In the genomic region with DNA sequence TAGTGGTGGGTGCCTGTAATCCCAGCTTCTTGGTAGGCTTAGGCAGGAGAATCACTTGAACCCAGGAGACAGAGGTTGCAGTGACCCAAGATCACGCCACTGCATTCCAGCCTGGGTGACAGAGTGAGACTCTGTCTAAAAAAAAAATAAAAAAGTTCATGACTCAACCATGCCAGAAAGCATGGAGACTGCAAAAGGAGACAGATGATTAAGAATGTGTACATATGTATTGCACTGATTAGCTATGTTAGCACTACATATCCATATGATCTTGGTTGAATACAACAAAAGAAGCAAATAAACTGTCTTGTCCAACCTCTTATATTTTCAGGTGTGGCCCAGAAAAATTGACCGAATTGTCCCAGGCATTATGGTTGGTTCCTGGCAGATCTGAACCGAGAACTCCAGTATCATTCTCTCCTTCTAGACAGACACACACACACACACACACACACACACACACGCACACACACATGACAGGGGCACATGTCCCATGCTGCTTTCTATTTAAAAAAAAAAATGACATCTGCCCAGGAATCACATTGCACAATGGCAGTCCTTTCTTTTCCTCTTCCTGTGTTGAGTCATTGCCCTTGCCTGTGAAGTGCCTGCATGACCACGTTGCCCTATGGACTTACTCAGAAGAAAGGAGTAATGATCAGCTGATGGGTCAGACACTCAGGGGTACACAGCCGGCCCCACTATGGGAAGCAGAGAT, we compare ENCODE assay signal across 12 cellular contexts.
DNase-seq lines count a peak whose midpoint lies in the region; ATAC-seq, FAIRE-seq and TF ChIP-seq lines count a peak whose summit lies in the region.
"Had no signal": no experiment of that assay in that cellular context is flagged by ENCODE, and none has a peak within 500 bp of the region (broad histone marks: within the 10 kb centered on the region; RNA-seq: fewer than 3 reads in every experiment).

No MANE protein-coding gene starts in this region.

- no peak overlapping the region for H2AFZ ChIP-seq in GM23248

- H3K27ac ChIP-seq in Peyer's patch (peak overlapping the region in 3 of 4 donors; percentile 32 to 84 (median 72)), gastroesophageal sphincter (no peak overlapping the region), small intestine (ENCODE audit: low read depth in 1 of 2, low read length in 1 of 2) (peak overlapping the region; percentile 62 to 63), GM23248 (no peak overlapping the region)
- H3K27ac ChIP-seq: breast epithelium had no signal

- no peak for FAIRE-seq in small intestine (lab: Jason Lieb, UNC)
- FAIRE-seq: frontal cortex had no signal

- TF ChIP-seq POLR2A in Peyer's patch (IDR thresholded peaks at IDR 0.05) (no peak), gastroesophageal sphincter (IDR thresholded peaks at IDR 0.05) (no peak)

- peak; percentile 77 for DNase-seq in HT1080 (ENCODE audit: low read depth)
- peak in 2 of 3 donors; percentile 66 to 76 for DNase-seq in Peyer's patch
- DNase-seq in small intestine, result peak; percentile 91
- no peak for DNase-seq in GM23248
- no peak for DNase-seq in NCI-H1417 treated with DMSO at 0.1 percent for 48 hours (lab: John Stamatoyannopoulos, UW)
- DNase-seq in ACHN, result no peak
- DNase-seq: activated T-cell treated with anti-CD3 and anti-CD28 coated beads, Interleukin-2, amount 50 U/mL, for 24 hours; NCI-H2227 treated with DMSO at 0.1 percent for 48 hours; T-helper 2 cell had no signal

- 51 to 90% methylated on average over 2 to 6 of the region's 6 CpGs for WGBS in gastroesophageal sphincter (ENCODE audit: low coverage in 1 of 2), 2 donors
- 55 to 63% (median 57%) methylated on average over 6 of the region's 6 CpGs for WGBS in small intestine, 3 donors
- 31 to 35% methylated on average over 6 of the region's 6 CpGs for WGBS in GM23248 (ENCODE audit: low coverage in 1 of 2, low lambda C conversion rate in 2 of 2, missing lambda C conversion rate in 2 of 2), 2 experiments

- in situ Hi-C loops in GM23248 (cut with MboI) (no loop called here), ACHN (cut with HindIII; ENCODE audit: low pct_ligation_motif_present, low pct_unique_long_range_greater_than_20kb, low sequenced_read_pairs) (no loop called here)

- peak; percentile 62 for ATAC-seq in gastroesophageal sphincter

- TF ChIP-seq EP300 in gastroesophageal sphincter (IDR thresholded peaks at IDR 0.05), result no peak

- no peaks in the 10 kb centered on the region for H3K9me2 ChIP-seq in GM23248 (ENCODE audit: insufficient read depth)

- H3K4me1 ChIP-seq in Peyer's patch (no peaks in the 10 kb centered on the region), gastroesophageal sphincter (no peaks in the 10 kb centered on the region), small intestine (ENCODE audit: control insufficient read depth in 2 of 2, insufficient read depth in 1 of 2, low read depth in 1 of 2, low read length in 1 of 2) (peaks cover 0 to 2% of the 10 kb centered on the region in 2 donors), GM23248 (ENCODE audit: insufficient read depth) (no peaks in the 10 kb centered on the region)
- H3K4me1 ChIP-seq: breast epithelium had no signal

- no peak overlapping the region for H3K4me2 ChIP-seq in GM23248 (ENCODE audit: unreplicated experiment)

- H3K4me3 ChIP-seq in Peyer's patch (no peak overlapping the region), gastroesophageal sphincter (no peak overlapping the region), small intestine (ENCODE audit: low read depth in 1 of 2, low read length in 2 of 2) (no peak overlapping the region), GM23248 (no peak overlapping the region)
- H3K4me3 ChIP-seq: breast epithelium had no signal

- H3F3A ChIP-seq in GM23248 (ENCODE audit: insufficient read depth), result no peaks in the 10 kb centered on the region

- no peaks in the 10 kb centered on the region for H3K36me3 ChIP-seq in Peyer's patch
- H3K36me3 ChIP-seq in gastroesophageal sphincter, result no peaks in the 10 kb centered on the region
- no peaks in the 10 kb centered on the region for H3K36me3 ChIP-seq in small intestine (ENCODE audit: control insufficient read depth in 2 of 2, insufficient read depth in 2 of 2, low read length in 2 of 2)
- H3K36me3 ChIP-seq in GM23248 (ENCODE audit: low read depth), result no peaks in the 10 kb centered on the region
- H3K36me3 ChIP-seq: breast epithelium had no signal

- H3K9me3 ChIP-seq in Peyer's patch (no peaks in the 10 kb centered on the region), gastroesophageal sphincter (no peaks in the 10 kb centered on the region), small intestine (ENCODE audit: control insufficient read depth, low read depth) (no peaks in the 10 kb centered on the region), GM23248 (ENCODE audit: low read depth) (no peaks in the 10 kb centered on the region)
- H3K9me3 ChIP-seq: breast epithelium had no signal

- TF ChIP-seq CTCF in Peyer's patch (IDR thresholded peaks at IDR 0.05) (no peak), gastroesophageal sphincter (IDR thresholded peaks at IDR 0.05) (no peak)

- no peaks in the 10 kb centered on the region for H4K20me1 ChIP-seq in GM23248 (ENCODE audit: insufficient read depth)

- H3K9ac ChIP-seq in GM23248, result no peak overlapping the region

- H3K27me3 ChIP-seq in Peyer's patch (no peaks in the 10 kb centered on the region), gastroesophageal sphincter (peaks cover 24% of the 10 kb centered on the region), small intestine (ENCODE audit: control insufficient read depth in 2 of 2, insufficient read depth in 2 of 2, low read length in 2 of 2) (peaks cover 0 to 2% of the 10 kb centered on the region in 2 donors), GM23248 (replicated peaks; ENCODE audit: insufficient read depth) (no peaks in the 10 kb centered on the region)
- H3K27me3 ChIP-seq: breast epithelium had no signal

- no peaks in the 10 kb centered on the region for H3K79me2 ChIP-seq in GM23248 (ENCODE audit: insufficient read depth)

Comparison
In these comparisons a context has a peak if more than half of its experiments do, and no peak if none do; other contexts are left out.
1. DNase-seq: peak in HT1080 (single experiment), Peyer's patch (2 of 3) and small intestine (single experiment); none in GM23248 (single experiment), NCI-H1417 treated with DMSO at 0.1 percent for 48 hours (single experiment) and ACHN (single experiment).
2. H3K27ac ChIP-seq: peak in Peyer's patch (3 of 4) and small intestine (2 of 2); none in gastroesophageal sphincter (0 of 4) and GM23248 (single experiment).